22 cellular contexts compared by ENCODE assay signal in genomic region chr5:10486511-10487344, GRCh38. TPM values are rescaled to one million over a fixed set of nuclear protein-coding genes. Genes with fewer than 3 reads are reported as not detected.
A peak's percentile ranks its signal among the peaks of the same experiment; 100 is the strongest.
DNase-seq lines count a peak whose midpoint lies in the region; TF ChIP-seq lines count a peak whose summit lies in the region.
"Had no signal": no experiment of that assay in that cellular context is flagged by ENCODE, and none has a peak within 500 bp of the region (broad histone marks: within the 10 kb centered on the region; RNA-seq: fewer than 3 reads in every experiment).

No MANE protein-coding gene starts in this region.

- no peak overlapping the region for H2BK5ac ChIP-seq in mesendoderm (ENCODE audit: low read length)

- H2BK15ac ChIP-seq in mesendoderm (replicated peaks; ENCODE audit: low read depth), result no peak overlapping the region

- TF ChIP-seq EP300 in tibial nerve (IDR thresholded peaks at IDR 0.05), result no peak

- no peak overlapping the region for H4K5ac ChIP-seq in mesendoderm (ENCODE audit: low read length)

- no peaks in the 10 kb centered on the region for H3K79me1 ChIP-seq in mesendoderm (ENCODE audit: low read length)

- H2AK5ac ChIP-seq in mesendoderm (ENCODE audit: low read length), result no peak overlapping the region

- DNase-seq in left ventricle myocardium inferior, result no peak
- DNase-seq in cardiac septum (ENCODE audit: low spot score), result no peak
- DNase-seq in WERI-Rb-1, result no peak
- no peak for DNase-seq in mesendoderm
- peak; percentile 16 to 22 for DNase-seq in tibial nerve (ENCODE audit: low spot score in 2 of 2)
- DNase-seq in cerebellar cortex (ENCODE audit: low spot score), result no peak
- DNase-seq in H4 (ENCODE audit: low spot score), result no peak
- no peak for DNase-seq in NCI-H526 (lab: John Stamatoyannopoulos, UW)
- DNase-seq: 8988T, COR-L47, GOT3, Karpas-422, NCI-H1048, NCI-H1436, NCI-H2029, NCI-H345, PC-9, SJCRH30 had no signal

- no peak overlapping the region for H2BK120ac ChIP-seq in mesendoderm (ENCODE audit: low read depth, low read length)

- H3K27me3 ChIP-seq in left ventricle myocardium inferior (ENCODE audit: low read depth), result no peaks in the 10 kb centered on the region
- no peaks in the 10 kb centered on the region for H3K27me3 ChIP-seq in WERI-Rb-1 (ENCODE audit: insufficient read depth, low read depth, severe bottlenecking)
- H3K27me3 ChIP-seq in mesendoderm (ENCODE audit: insufficient read depth, low read length, poor library complexity), result no peaks in the 10 kb centered on the region
- H3K27me3 ChIP-seq in tibial nerve, result no peaks in the 10 kb centered on the region
- H3K27me3 ChIP-seq: MG63, SJCRH30 had no signal

- H3K27ac ChIP-seq in left ventricle myocardium inferior (replicated peaks) (peak overlapping the region; percentile 80), WERI-Rb-1 (peak overlapping the region; percentile 93), mesendoderm (ENCODE audit: low read depth, low read length) (no peak overlapping the region), tibial nerve (peak overlapping the region in 2 of 4 donors; percentile 74 to 81)
- H3K27ac ChIP-seq: PC-9, RWPE1 had no signal

- no peak overlapping the region for H3K18ac ChIP-seq in mesendoderm (ENCODE audit: low read length)

- intact Hi-C loops in left ventricle myocardium inferior (cut with micrococcal nuclease) (no loop called here), cardiac septum (cut with DNase I) (no loop called here)

- peak overlapping the region; percentile 60 for H3K56ac ChIP-seq in mesendoderm (ENCODE audit: low read length)

- WGBS in mesendoderm (ENCODE audit: extremely low coverage, insufficient coverage, low lambda C conversion rate), result no CpG with 5 or more reads among the region's 29 CpGs
- WGBS in tibial nerve, 2 donors, result 63 to 71% methylated on average over 29 of the region's 29 CpGs

- H3K79me2 ChIP-seq in mesendoderm (ENCODE audit: control insufficient read depth, insufficient read depth, low read length), result no peaks in the 10 kb centered on the region

- H3K4me1 ChIP-seq in left ventricle myocardium inferior (peaks cover 54% of the 10 kb centered on the region), mesendoderm (ENCODE audit: control insufficient read depth, low read depth, low read length) (peaks cover 6% of the 10 kb centered on the region), tibial nerve (peaks cover 0 to 48% (median 8%) of the 10 kb centered on the region in 4 donors)

- peak overlapping the region; percentile 80 for H3K23ac ChIP-seq in mesendoderm (ENCODE audit: low read length)

- TF ChIP-seq POLR2A in tibial nerve (IDR thresholded peaks at IDR 0.05), result no peak

- H3K4ac ChIP-seq in mesendoderm (ENCODE audit: low read depth, low read length), result no peak overlapping the region

- H3K36me3 ChIP-seq in left ventricle myocardium inferior, result no peaks in the 10 kb centered on the region
- H3K36me3 ChIP-seq in WERI-Rb-1, result no peaks in the 10 kb centered on the region
- no peaks in the 10 kb centered on the region for H3K36me3 ChIP-seq in mesendoderm (ENCODE audit: control insufficient read depth, insufficient read depth, low read length)
- H3K36me3 ChIP-seq in tibial nerve, result no peaks in the 10 kb centered on the region
- H3K36me3 ChIP-seq: MG63, SJCRH30 had no signal

- H3K9ac ChIP-seq in mesendoderm (ENCODE audit: low read length), result no peak overlapping the region

- TF ChIP-seq CTCF in left ventricle myocardium inferior (IDR thresholded peaks at IDR 0.05; ENCODE audit: borderline replicate concordance), result no peak
- no peak for TF ChIP-seq CTCF in WERI-Rb-1 (IDR thresholded peaks at IDR 0.05; ENCODE audit: low read depth, low read length)
- TF ChIP-seq CTCF in tibial nerve (IDR thresholded peaks at IDR 0.05), result no peak

- H3K4me2 ChIP-seq in mesendoderm (ENCODE audit: low read length), result no peak overlapping the region

- H3K4me3 ChIP-seq in left ventricle myocardium inferior (no peak overlapping the region), WERI-Rb-1 (ENCODE audit: low read depth, low read length) (no peak overlapping the region), mesendoderm (ENCODE audit: low read length) (no peak overlapping the region), tibial nerve (no peak overlapping the region)
- H3K4me3 ChIP-seq: GM12878, MG63, PC-9, SJCRH30 had no signal

- H3K9me3 ChIP-seq in left ventricle myocardium inferior (replicated peaks), result no peaks in the 10 kb centered on the region
- peaks cover 3% of the 10 kb centered on the region for H3K9me3 ChIP-seq in WERI-Rb-1 (ENCODE audit: severe bottlenecking)
- no peaks in the 10 kb centered on the region for H3K9me3 ChIP-seq in tibial nerve
- H3K9me3 ChIP-seq: MG63, SJCRH30 had no signal

- H4K8ac ChIP-seq in mesendoderm (ENCODE audit: low read depth, low read length), result no peak overlapping the region

RNA-seq across cellular contexts. Expression of gene ROPN1L, which starts 45.0 kb away (rescaled TPM):
- total RNA-seq in left ventricle myocardium inferior (0.38 TPM), cardiac septum (0.43 TPM), tibial nerve (under 1 TPM in 1 of 4 donors, not detected in 3; 0.98 TPM)
- 0.25 TPM for polyA plus RNA-seq in mesendoderm (2013, experiment 1 of 2)
- 0.10 TPM for polyA plus RNA-seq in mesendoderm (2013, experiment 2 of 2)
- 1.3 and 2.5 TPM in 2 replicates for total RNA-seq in H4 (2014; rRNA removed; shearing (Covaris generic))
- total RNA-seq: HT-29 had no signal

Comparison
In these comparisons a context has a peak if more than half of its experiments do, and no peak if none do; other contexts are left out.
1. DNase-seq: peak in tibial nerve (2 of 2); none in left ventricle myocardium inferior (single experiment), cardiac septum (single experiment), WERI-Rb-1 (single experiment), mesendoderm (single experiment), cerebellar cortex (single experiment), H4 (single experiment) and NCI-H526 (0 of 2).